In genomic region chr3:105470851-105471250, GRCh38 we compare ENCODE assay signal across 1 cellular context.
TF ChIP-seq lines count a peak whose summit lies in the region.

No MANE protein-coding gene starts in this region.

TF ChIP-seq in IMR-90, 13 proteins besides CTCF, POLR2A, EP300 and RAD21:
- TF ChIP-seq USF2 (IDR thresholded peaks at IDR 0.05; ENCODE audit: low read depth, low read length) (no peak), MXI1 (IDR thresholded peaks at IDR 0.05; ENCODE audit: borderline replicate concordance, low read depth, low read length) (no peak), RFX5 (IDR thresholded peaks at IDR 0.05; ENCODE audit: low read depth, low read length) (no peak), RCOR1 (IDR thresholded peaks at IDR 0.05; ENCODE audit: insufficient replicate concordance, low read length) (no peak), NFE2L2 (IDR thresholded peaks at IDR 0.05; ENCODE audit: low read depth, low read length) (no peak), SMC3 (IDR thresholded peaks at IDR 0.05; ENCODE audit: low read depth, low read length) (no peak), MAZ (IDR thresholded peaks at IDR 0.05; ENCODE audit: borderline replicate concordance, low read depth, low read length) (no peak), MAFK (IDR thresholded peaks at IDR 0.05; ENCODE audit: low read depth, low read length) (no peak), BHLHE40 (IDR thresholded peaks at IDR 0.05; ENCODE audit: low read depth, low read length) (no peak), CHD1 (IDR thresholded peaks at IDR 0.05; ENCODE audit: low read depth, low read length) (no peak), CEBPB (IDR thresholded peaks at IDR 0.05; ENCODE audit: low read depth, low read length) (no peak), FOS (IDR thresholded peaks at IDR 0.05; ENCODE audit: low read depth, low read length) (no peak), ELK1 (IDR thresholded peaks at IDR 0.05; ENCODE audit: borderline replicate concordance, low read depth, low read length) (no peak)
